Comparison of ENCODE assay signal across 10 cellular contexts in the genomic region with DNA sequence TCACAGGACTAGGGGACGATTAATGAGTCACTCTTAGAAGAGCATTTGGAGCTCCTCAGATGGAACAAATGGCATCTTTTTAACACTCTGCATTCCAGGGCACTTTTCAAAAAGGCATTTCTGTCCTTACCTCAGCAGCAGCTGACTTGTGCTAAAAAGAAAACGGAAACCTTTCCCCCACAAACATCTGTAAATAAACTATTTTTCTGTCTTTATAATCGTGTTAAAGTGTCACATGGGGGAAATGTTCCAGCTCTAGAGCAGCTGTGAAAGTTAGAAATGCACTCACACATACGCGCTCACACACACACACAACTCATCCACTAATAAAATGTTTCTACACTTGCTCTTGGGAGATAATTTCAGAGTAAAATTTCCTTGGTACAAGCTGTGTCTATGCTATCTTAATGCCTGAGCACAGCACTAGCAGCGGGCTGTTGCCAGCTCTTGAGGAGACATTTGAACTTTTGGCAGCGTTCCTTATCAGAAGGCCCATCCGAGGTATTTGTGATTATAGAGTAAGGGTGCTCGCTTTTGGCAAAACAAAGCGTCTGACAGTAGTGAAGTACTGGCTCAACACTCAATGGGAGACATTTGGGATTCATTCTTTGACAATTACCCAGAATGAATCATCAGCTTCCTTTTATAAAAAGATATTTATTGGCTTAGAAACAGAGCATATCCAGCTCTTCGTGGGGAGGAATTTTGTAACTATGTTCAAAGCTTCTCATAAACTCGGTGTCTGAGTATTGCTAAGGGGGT.
A peak's percentile ranks its signal among the peaks of the same experiment; 100 is the strongest.
DNase-seq lines count a peak whose midpoint lies in the region; ATAC-seq and TF ChIP-seq lines count a peak whose summit lies in the region.
"Had no signal": no experiment of that assay in that cellular context is flagged by ENCODE, and none has a peak within 500 bp of the region (broad histone marks: within the 10 kb centered on the region; RNA-seq: fewer than 3 reads in every experiment).

No MANE protein-coding gene starts in this region.

- in situ Hi-C loops in brain microvascular endothelial cell (cut with HindIII; ENCODE audit: low pct_ligation_motif_present, low sequenced_read_pairs): no loop called here

- H3K36me3 ChIP-seq in brain microvascular endothelial cell (replicated peaks) (no peaks in the 10 kb centered on the region), left lung (peaks cover 0 to 81% of the 10 kb centered on the region in 2 donors), subcutaneous abdominal adipose tissue (ENCODE audit: control insufficient read depth in 5 of 5, insufficient read depth in 5 of 5, low read length in 5 of 5) (peaks cover 0 to 12% (median 2%) of the 10 kb centered on the region in 5 donors)

- H3K9me3 ChIP-seq in left lung (no peaks in the 10 kb centered on the region), subcutaneous abdominal adipose tissue (ENCODE audit: control insufficient read depth in 5 of 5, low read length in 5 of 5) (no peaks in the 10 kb centered on the region)

- H3K27ac ChIP-seq in brain microvascular endothelial cell (peak overlapping the region; percentile 17), left lung (peak overlapping the region; percentile 50 to 72), subcutaneous abdominal adipose tissue (ENCODE audit: low read depth, low read length) (peak overlapping the region; percentile 22)

- H3K4me1 ChIP-seq in left lung (peaks cover 9 to 18% of the 10 kb centered on the region in 2 donors), subcutaneous abdominal adipose tissue (ENCODE audit: control insufficient read depth in 5 of 5, insufficient read depth in 5 of 5, low read length in 5 of 5) (peaks cover 0 to 28% (median 15%) of the 10 kb centered on the region in 5 donors)

- H3K4me3 ChIP-seq in brain microvascular endothelial cell (ENCODE audit: low read depth, low read length) (no peak overlapping the region), left lung (no peak overlapping the region), subcutaneous abdominal adipose tissue (ENCODE audit: low read depth in 1 of 5, low read length in 5 of 5) (no peak overlapping the region)

- ATAC-seq in left lung: peak; percentile 59
- ATAC-seq in HG03442 (IDR thresholded peaks at IDR 0.05; ENCODE audit: unreplicated experiment): no peak
- no peak for ATAC-seq in GM21619 (IDR thresholded peaks at IDR 0.05; ENCODE audit: unreplicated experiment)

- H3K27me3 ChIP-seq in brain microvascular endothelial cell (replicated peaks) (no peaks in the 10 kb centered on the region), left lung (no peaks in the 10 kb centered on the region), subcutaneous abdominal adipose tissue (ENCODE audit: control insufficient read depth in 5 of 5, insufficient read depth in 4 of 5, low read length in 5 of 5) (no peaks in the 10 kb centered on the region)

- H3K9ac ChIP-seq in subcutaneous abdominal adipose tissue (ENCODE audit: low read length in 5 of 5): no peak overlapping the region

- no peak for TF ChIP-seq CTCF in brain microvascular endothelial cell (IDR thresholded peaks at IDR 0.05; ENCODE audit: low read depth, low read length, missing control alignments)
- no peak for TF ChIP-seq CTCF in left lung (IDR thresholded peaks at IDR 0.05)

- intact Hi-C loops in left lung (cut with DNase I): no loop called here

- peak; percentile 59 for DNase-seq in HS-27A (ENCODE audit: low read depth)
- peak; percentile 65 for DNase-seq in brain microvascular endothelial cell
- DNase-seq in left lung: no peak
- DNase-seq in cortex of kidney (lab: John Stamatoyannopoulos, UW): no peak
- no peak for DNase-seq in foreskin melanocyte
- DNase-seq: NCI-H1694; stimulated activated CD8-positive, alpha-beta memory T cell treated with anti-CD3 and anti-CD28 coated beads, Interleukin-4, amount 100 ng/mL, for 48 hours had no signal

Comparison
In these comparisons a context has a peak if more than half of its experiments do, and no peak if none do; other contexts are left out.
1. DNase-seq: peak in HS-27A (single experiment) and brain microvascular endothelial cell (single experiment); none in left lung (0 of 2), cortex of kidney (single experiment) and foreskin melanocyte (single experiment).
2. Peak in every context shown above with its lines, with median percentiles within 50 percentile points of each other: H3K27ac ChIP-seq.